Comparison of ENCODE assay signal across 8 cellular contexts in genomic region chr1:144992915-144993314, GRCh38.
DNase-seq lines count a peak whose midpoint lies in the region; ATAC-seq and TF ChIP-seq lines count a peak whose summit lies in the region.
"Not testable (repeated sequence)": the region's sequence is repeated elsewhere in the genome, so short reads cannot be mapped to it uniquely, and the experiment has no call there.

No MANE protein-coding gene starts in this region.

- H3K36me3 Mint-ChIP-seq in CD14-positive monocyte; activated CD8-positive, alpha-beta T cell treated with anti-CD3 and anti-CD28 coated beads, Interleukin-2, amount 10 ng/mL, durations not matched to agents 7 days and 5 days (ENCODE audit: low read depth): not testable (repeated sequence)

- ATAC-seq in PC-3: peak; percentile 96
- ATAC-seq in activated CD8-positive, alpha-beta T cell treated with anti-CD3 and anti-CD28 coated beads, Interleukin-2, amount 10 ng/mL, durations not matched to agents 7 days and 5 days: not testable (repeated sequence)

- H3K4me3 ChIP-seq in PC-3 (ENCODE audit: low read length); astrocyte of the spinal cord (ENCODE audit: low read depth, low read length); kidney epithelial cell (ENCODE audit: low read depth, low read length); skeletal muscle satellite cell (ENCODE audit: low read length): not testable (repeated sequence)

- H3F3A ChIP-seq in PC-3 (ENCODE audit: low read length, unreplicated experiment): not testable (repeated sequence)

- not testable (repeated sequence) for H3K9me3 Mint-ChIP-seq in CD14-positive monocyte; activated CD8-positive, alpha-beta T cell treated with anti-CD3 and anti-CD28 coated beads, Interleukin-2, amount 10 ng/mL, durations not matched to agents 7 days and 5 days (ENCODE audit: insufficient read depth)

- not testable (repeated sequence) for H3K9ac ChIP-seq in PC-3 (ENCODE audit: low read length); skeletal muscle satellite cell (ENCODE audit: low read depth, low read length)

- not testable (repeated sequence) for H3K27me3 Mint-ChIP-seq in CD14-positive monocyte (ENCODE audit: low read depth in 3 of 3); activated CD8-positive, alpha-beta T cell treated with anti-CD3 and anti-CD28 coated beads, Interleukin-2, amount 10 ng/mL, durations not matched to agents 7 days and 5 days (ENCODE audit: low read depth)

- POLR2A ChIA-PET in PC-3 (lab: Charles Lee; ENCODE audit: unreplicated experiment); activated CD8-positive, alpha-beta T cell treated with anti-CD3 and anti-CD28 coated beads, Interleukin-2, amount 10 ng/mL, durations not matched to agents 7 days and 5 days (lab: Charles Lee): not testable (repeated sequence)

- not testable (repeated sequence) for H3K9me3 ChIP-seq in PC-3 (ENCODE audit: low read length); skeletal muscle satellite cell (replicated peaks; ENCODE audit: low read length)

- not testable (repeated sequence) for H2AFZ ChIP-seq in PC-3 (ENCODE audit: low read length)

- TF ChIP-seq CTCF in CD14-positive monocyte (IDR thresholded peaks at IDR 0.05); PC-3 (conservative IDR thresholded peaks at IDR 0.05; ENCODE audit: low read depth, low read length); astrocyte of the spinal cord (IDR thresholded peaks at IDR 0.05; ENCODE audit: low read depth, low read length); kidney epithelial cell (IDR thresholded peaks at IDR 0.05; ENCODE audit: insufficient read depth, low read length, poor library complexity, severe bottlenecking): not testable (repeated sequence)

- BruUV-seq in PC-3 (replicated peaks; lab: Mats Ljungman, UMichigan): not testable (repeated sequence)

- DNase-seq in CD14-positive monocyte (ENCODE audit: low spot score): peak; percentile 22
- DNase-seq in HK-2 (ENCODE audit: unreplicated experiment): peak; percentile 4
- peak; percentile 79 for DNase-seq in PC-3
- peak; percentile 21 for DNase-seq in activated CD8-positive, alpha-beta T cell treated with anti-CD3 and anti-CD28 coated beads, Interleukin-2, amount 10 ng/mL, durations not matched to agents 7 days and 5 days
- DNase-seq in astrocyte of the spinal cord (ENCODE audit: low read depth, low spot score): peak; percentile 82
- DNase-seq in fibroblast of gingiva (ENCODE audit: low read depth): peak; percentile 65
- DNase-seq in kidney epithelial cell (ENCODE audit: low read depth): peak; percentile 67

- H3K79me2 ChIP-seq in PC-3 (ENCODE audit: low read length): not testable (repeated sequence)

- not testable (repeated sequence) for H3K4me1 ChIP-seq in PC-3 (ENCODE audit: insufficient read depth, low read length)
- peaks cover 10% of the 10 kb centered on the region for H3K4me1 ChIP-seq in skeletal muscle satellite cell (ENCODE audit: control insufficient read depth, insufficient read depth, low read length)

- CTCF ChIA-PET in PC-3 (lab: Charles Lee); activated CD8-positive, alpha-beta T cell treated with anti-CD3 and anti-CD28 coated beads, Interleukin-2, amount 10 ng/mL, durations not matched to agents 7 days and 5 days (lab: Charles Lee): not testable (repeated sequence)

- not testable (repeated sequence) for H3K9me2 ChIP-seq in PC-3 (replicated peaks; ENCODE audit: low read length)

- not testable (repeated sequence) for H3K27ac ChIP-seq in PC-3 (ENCODE audit: low read length)

- H3K4me3 Mint-ChIP-seq in CD14-positive monocyte; activated CD8-positive, alpha-beta T cell treated with anti-CD3 and anti-CD28 coated beads, Interleukin-2, amount 10 ng/mL, durations not matched to agents 7 days and 5 days: not testable (repeated sequence)

- H3K27me3 ChIP-seq in PC-3 (ENCODE audit: low read length); kidney epithelial cell (ENCODE audit: control insufficient read depth, insufficient read depth, low read length); skeletal muscle satellite cell (ENCODE audit: control insufficient read depth, insufficient read depth, low read length): not testable (repeated sequence)

- H3K27ac Mint-ChIP-seq in CD14-positive monocyte; activated CD8-positive, alpha-beta T cell treated with anti-CD3 and anti-CD28 coated beads, Interleukin-2, amount 10 ng/mL, durations not matched to agents 7 days and 5 days: not testable (repeated sequence)

- H4K20me1 ChIP-seq in PC-3 (ENCODE audit: low read length): not testable (repeated sequence)

- not testable (repeated sequence) for H3K4me2 ChIP-seq in PC-3 (ENCODE audit: low read length)
- peak overlapping the region; percentile 34 for H3K4me2 ChIP-seq in skeletal muscle satellite cell (ENCODE audit: low read length)

- intact Hi-C loops in CD14-positive monocyte (cut with micrococcal nuclease); PC-3 (cut with micrococcal nuclease): not testable (repeated sequence)

- not testable (repeated sequence) for H3K4me1 Mint-ChIP-seq in CD14-positive monocyte; activated CD8-positive, alpha-beta T cell treated with anti-CD3 and anti-CD28 coated beads, Interleukin-2, amount 10 ng/mL, durations not matched to agents 7 days and 5 days (ENCODE audit: low read depth)

- not testable (repeated sequence) for H3K36me3 ChIP-seq in PC-3 (ENCODE audit: low read depth, low read length); kidney epithelial cell (ENCODE audit: control insufficient read depth, insufficient read depth, low read length); skeletal muscle satellite cell (ENCODE audit: insufficient read depth, low read length)

- in situ Hi-C loops in astrocyte of the spinal cord (cut with HindIII; ENCODE audit: low sequenced_read_pairs): not testable (repeated sequence)

Comparison
In these comparisons a context has a peak if more than half of its experiments do, and no peak if none do; other contexts are left out.
1. DNase-seq: peak in every context shown above with its lines; median percentile 82 in astrocyte of the spinal cord; 79 in PC-3; 67 in kidney epithelial cell; 65 in fibroblast of gingiva; 22 in CD14-positive monocyte; 21 in activated CD8-positive, alpha-beta T cell treated with anti-CD3 and anti-CD28 coated beads, Interleukin-2, amount 10 ng/mL, durations not matched to agents 7 days and 5 days; 4 in HK-2.